21 cellular contexts compared by ENCODE assay signal in the genomic region with DNA sequence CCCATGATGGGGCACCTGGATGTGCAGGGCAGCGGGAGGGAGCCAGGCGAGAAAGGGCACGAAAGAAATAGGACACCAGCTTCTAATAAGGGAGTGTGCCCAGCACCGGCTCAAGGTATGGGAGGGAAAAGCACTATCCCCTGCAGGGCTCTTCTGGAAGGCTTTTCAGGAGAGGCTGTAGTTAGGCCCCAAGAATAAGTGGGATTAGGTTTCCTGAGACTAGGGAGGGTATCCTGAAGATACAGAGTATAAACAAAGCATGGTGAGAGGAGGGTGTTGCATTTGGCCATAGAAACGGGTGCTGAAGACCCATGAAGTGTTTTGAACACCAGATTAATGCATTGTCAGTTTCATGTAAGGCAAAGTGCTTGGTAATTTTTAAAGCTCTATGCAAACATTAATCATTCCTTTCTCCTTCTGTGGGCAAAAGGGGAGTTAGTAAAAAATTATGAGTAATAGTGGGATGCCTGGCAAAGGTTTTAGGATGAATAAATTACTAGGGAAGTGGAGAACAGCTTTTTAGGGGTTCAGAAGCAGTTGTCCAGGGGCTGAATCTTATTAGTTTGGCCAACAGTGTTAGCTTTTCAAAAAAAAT.
"Had no signal": no experiment of that assay in that cellular context is flagged by ENCODE, and none has a peak within 500 bp of the region (broad histone marks: within the 10 kb centered on the region; RNA-seq: fewer than 3 reads in every experiment).

No MANE protein-coding gene starts in this region.

- H3K36me3 ChIP-seq: right atrium auricular region, thyroid gland had no signal

- H3K4me3 Mint-ChIP-seq: activated CD4-positive, alpha-beta T cell treated with anti-CD3 and anti-CD28 coated beads, Interleukin-2, amount 10 ng/mL, durations not matched to agents 24 days and 14 days; activated naive CD4-positive, alpha-beta T cell treated with anti-CD3 and anti-CD28 coated beads, Interleukin-2, amount 10 ng/mL, durations not matched to agents 7 days and 5 days; activated naive CD8-positive, alpha-beta T cell treated with anti-CD3 and anti-CD28 coated beads, Interleukin-2, amount 50 U/mL, for 24 hours; mesothelial cell of epicardium; natural killer cell treated with Interleukin-12 subunit alpha and Interleukin-12 subunit beta and Interleukin-15 and Interleukin-18, amount 100 ng/mL, for 72 hours had no signal

- H3K4me1 Mint-ChIP-seq: activated naive CD8-positive, alpha-beta T cell treated with anti-CD3 and anti-CD28 coated beads, Interleukin-2, amount 50 U/mL, for 24 hours; mesothelial cell of epicardium had no signal

- FAIRE-seq: colon, keratinocyte had no signal

- H3K4me2 ChIP-seq: hepatocyte had no signal

- H3K9me3 ChIP-seq: right atrium auricular region, thyroid gland had no signal

- H3K79me2 ChIP-seq: hepatocyte had no signal

- H3K27ac ChIP-seq: foreskin keratinocyte, hepatocyte, right atrium auricular region, thyroid gland had no signal

- H3K27me3 ChIP-seq: foreskin keratinocyte, hepatocyte, right atrium auricular region, thyroid gland had no signal

- H3K36me3 Mint-ChIP-seq: activated naive CD4-positive, alpha-beta T cell treated with anti-CD3 and anti-CD28 coated beads, Interleukin-2, amount 10 ng/mL, durations not matched to agents 7 days and 5 days; brain; mesothelial cell of epicardium; natural killer cell treated with Interleukin-12 subunit alpha and Interleukin-12 subunit beta and Interleukin-15 and Interleukin-18, amount 100 ng/mL, for 72 hours had no signal

- H3K27ac Mint-ChIP-seq: activated CD4-positive, alpha-beta T cell treated with anti-CD3 and anti-CD28 coated beads, Interleukin-2, amount 10 ng/mL, durations not matched to agents 24 days and 14 days; activated naive CD4-positive, alpha-beta T cell treated with anti-CD3 and anti-CD28 coated beads, Interleukin-2, amount 10 ng/mL, durations not matched to agents 7 days and 5 days; activated naive CD8-positive, alpha-beta T cell treated with anti-CD3 and anti-CD28 coated beads, Interleukin-2, amount 50 U/mL, for 24 hours; mesothelial cell of epicardium had no signal

- H2AFZ ChIP-seq: hepatocyte had no signal

- H3K4me3 ChIP-seq: hepatocyte, right atrium auricular region, thyroid gland had no signal

- H3K9me3 Mint-ChIP-seq: activated CD4-positive, alpha-beta T cell treated with anti-CD3 and anti-CD28 coated beads, Interleukin-2, amount 10 ng/mL, durations not matched to agents 24 days and 14 days; activated naive CD4-positive, alpha-beta T cell treated with anti-CD3 and anti-CD28 coated beads, Interleukin-2, amount 10 ng/mL, durations not matched to agents 7 days and 5 days; activated naive CD8-positive, alpha-beta T cell treated with anti-CD3 and anti-CD28 coated beads, Interleukin-2, amount 50 U/mL, for 24 hours; natural killer cell treated with Interleukin-12 subunit alpha and Interleukin-12 subunit beta and Interleukin-15 and Interleukin-18, amount 100 ng/mL, for 72 hours had no signal

- DNase-seq: activated CD4-positive, alpha-beta T cell treated with anti-CD3 and anti-CD28 coated beads, Interleukin-2, amount 10 ng/mL, durations not matched to agents 24 days and 14 days; activated CD4-positive, CD25-positive, alpha-beta regulatory T cell; activated CD8-positive, alpha-beta memory T cell treated with anti-CD3 and anti-CD28 coated beads, Interleukin-2, amount 50 U/mL, for 48 hours; activated effector memory CD4-positive, alpha-beta T cell treated with Interleukin-2 at 50 U/mL for 16 hours; activated naive CD4-positive, alpha-beta T cell treated with anti-CD3 and anti-CD28 coated beads, Interleukin-2, amount 10 ng/mL, durations not matched to agents 7 days and 5 days; activated naive CD8-positive, alpha-beta T cell treated with anti-CD3 and anti-CD28 coated beads, Interleukin-2, amount 50 U/mL, for 24 hours; activated T-cell treated with anti-CD3 and anti-CD28 coated beads, Interleukin-2, amount 50 U/mL, for 48 hours; anterior cingulate cortex; central memory CD4-positive, alpha-beta T cell; foreskin keratinocyte; stimulated activated CD4-positive, alpha-beta T cell treated with anti-CD3 and anti-CD28 coated beads, Interleukin-2, amount 100 ng/mL, for 24 hours; stimulated activated naive CD4-positive, alpha-beta T cell treated with Interleukin-2 at 50 U/mL for 16 hours; T-helper 9 cell; thyroid gland had no signal
